ENCODE assay signal across 2 cellular contexts in the genomic region with DNA sequence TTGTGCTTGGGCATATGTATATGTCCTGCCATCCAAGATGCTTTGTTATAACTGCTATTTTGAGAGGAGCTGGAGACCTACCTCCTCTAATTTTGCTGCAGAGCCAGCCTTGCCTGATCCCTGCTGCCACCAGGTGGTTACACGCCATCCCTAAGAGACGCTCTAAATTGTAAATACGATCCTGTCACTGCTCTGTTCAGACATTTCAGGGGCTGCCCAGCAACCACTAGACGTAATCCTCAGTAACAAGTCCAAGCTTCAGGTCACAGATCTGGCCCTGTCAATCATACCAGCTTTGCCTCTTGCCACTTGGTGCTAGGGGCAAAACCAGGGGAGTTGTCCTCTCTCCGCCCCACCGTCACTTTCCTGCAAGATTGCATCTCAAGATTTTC.
TF ChIP-seq lines count a peak whose summit lies in the region.

No MANE protein-coding gene starts in this region.

TF ChIP-seq in HEK293, 187 proteins besides CTCF, POLR2A, EP300 and RAD21 (continued from another document):
- 0 out of 2 replicates have a peak, but pooled peaks have one; percentile 3 for TF ChIP-seq PRDM1 (tag by site-specific recombination; IDR thresholded peaks at IDR 0.05)
- TF ChIP-seq ZNF501 (tag by site-specific recombination; IDR thresholded peaks at IDR 0.05): peak; percentile 9; the same call in 1 of the 2 replicates
- TF ChIP-seq ZNF76 (tag by site-specific recombination; IDR thresholded peaks at IDR 0.05; ENCODE audit: borderline replicate concordance, low read depth): no peak
- TF ChIP-seq TRIM28 (IDR thresholded peaks at IDR 0.05; ENCODE audit: borderline replicate concordance, low read length): peak; percentile 63; the same call in 1 of the 2 replicates
- TF ChIP-seq ZBTB48 (tag by site-specific recombination; IDR thresholded peaks at IDR 0.05): peak; percentile 43; the same call in 1 of the 2 replicates

TF ChIP-seq in neural cell, 6 proteins besides CTCF, POLR2A, EP300 and RAD21 (continued from another document):
- TF ChIP-seq, protein P1, sequence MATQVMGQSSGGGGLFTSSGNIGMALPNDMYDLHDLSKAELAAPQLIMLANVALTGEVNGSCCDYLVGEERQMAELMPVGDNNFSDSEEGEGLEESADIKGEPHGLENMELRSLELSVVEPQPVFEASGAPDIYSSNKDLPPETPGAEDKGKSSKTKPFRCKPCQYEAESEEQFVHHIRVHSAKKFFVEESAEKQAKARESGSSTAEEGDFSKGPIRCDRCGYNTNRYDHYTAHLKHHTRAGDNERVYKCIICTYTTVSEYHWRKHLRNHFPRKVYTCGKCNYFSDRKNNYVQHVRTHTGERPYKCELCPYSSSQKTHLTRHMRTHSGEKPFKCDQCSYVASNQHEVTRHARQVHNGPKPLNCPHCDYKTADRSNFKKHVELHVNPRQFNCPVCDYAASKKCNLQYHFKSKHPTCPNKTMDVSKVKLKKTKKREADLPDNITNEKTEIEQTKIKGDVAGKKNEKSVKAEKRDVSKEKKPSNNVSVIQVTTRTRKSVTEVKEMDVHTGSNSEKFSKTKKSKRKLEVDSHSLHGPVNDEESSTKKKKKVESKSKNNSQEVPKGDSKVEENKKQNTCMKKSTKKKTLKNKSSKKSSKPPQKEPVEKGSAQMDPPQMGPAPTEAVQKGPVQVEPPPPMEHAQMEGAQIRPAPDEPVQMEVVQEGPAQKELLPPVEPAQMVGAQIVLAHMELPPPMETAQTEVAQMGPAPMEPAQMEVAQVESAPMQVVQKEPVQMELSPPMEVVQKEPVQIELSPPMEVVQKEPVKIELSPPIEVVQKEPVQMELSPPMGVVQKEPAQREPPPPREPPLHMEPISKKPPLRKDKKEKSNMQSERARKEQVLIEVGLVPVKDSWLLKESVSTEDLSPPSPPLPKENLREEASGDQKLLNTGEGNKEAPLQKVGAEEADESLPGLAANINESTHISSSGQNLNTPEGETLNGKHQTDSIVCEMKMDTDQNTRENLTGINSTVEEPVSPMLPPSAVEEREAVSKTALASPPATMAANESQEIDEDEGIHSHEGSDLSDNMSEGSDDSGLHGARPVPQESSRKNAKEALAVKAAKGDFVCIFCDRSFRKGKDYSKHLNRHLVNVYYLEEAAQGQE (IDR thresholded peaks at IDR 0.05; ENCODE audit: borderline replicate concordance): no peak
- no peak for TF ChIP-seq POLR2AphosphoS5 (IDR thresholded peaks at IDR 0.05)
- TF ChIP-seq EZH2 (IDR thresholded peaks at IDR 0.05; ENCODE audit: borderline replicate concordance, insufficient read depth, low read length, poor library complexity, severe bottlenecking): no peak
- no peak for TF ChIP-seq TAF1 (IDR thresholded peaks at IDR 0.05; ENCODE audit: low read depth)
- no peak for TF ChIP-seq MXI1 (conservative IDR thresholded peaks at IDR 0.05; ENCODE audit: poor library complexity, severe bottlenecking)
TF ChIP-seq in neural cell: peak in this region for 1.
